In genomic region chr16:74332469-74332868, GRCh38 we compare ENCODE assay signal across 4 cellular contexts. TPM values are rescaled to one million over a fixed set of nuclear protein-coding genes. Genes with fewer than 3 reads are reported as not detected.
"Had no signal": no experiment of that assay in that cellular context is flagged by ENCODE, and none has a peak within 500 bp of the region (broad histone marks: within the 10 kb centered on the region; RNA-seq: fewer than 3 reads in every experiment).

No MANE protein-coding gene starts in this region.

RNA-seq across cellular contexts. Expression of gene NPIPB15, which starts 43.6 kb away (rescaled TPM):
- total RNA-seq: activated naive CD8-positive, alpha-beta T cell treated with anti-CD3 and anti-CD28 coated beads for 36 hours; activated naive CD8-positive, alpha-beta T cell treated with anti-CD3 and anti-CD28 coated beads, Interleukin-2, amount 10 ng/mL, durations not matched to agents 7 days and 5 days; ascending aorta; cardiac septum had no signal
